1 cellular context compared by ENCODE assay signal in the genomic region with DNA sequence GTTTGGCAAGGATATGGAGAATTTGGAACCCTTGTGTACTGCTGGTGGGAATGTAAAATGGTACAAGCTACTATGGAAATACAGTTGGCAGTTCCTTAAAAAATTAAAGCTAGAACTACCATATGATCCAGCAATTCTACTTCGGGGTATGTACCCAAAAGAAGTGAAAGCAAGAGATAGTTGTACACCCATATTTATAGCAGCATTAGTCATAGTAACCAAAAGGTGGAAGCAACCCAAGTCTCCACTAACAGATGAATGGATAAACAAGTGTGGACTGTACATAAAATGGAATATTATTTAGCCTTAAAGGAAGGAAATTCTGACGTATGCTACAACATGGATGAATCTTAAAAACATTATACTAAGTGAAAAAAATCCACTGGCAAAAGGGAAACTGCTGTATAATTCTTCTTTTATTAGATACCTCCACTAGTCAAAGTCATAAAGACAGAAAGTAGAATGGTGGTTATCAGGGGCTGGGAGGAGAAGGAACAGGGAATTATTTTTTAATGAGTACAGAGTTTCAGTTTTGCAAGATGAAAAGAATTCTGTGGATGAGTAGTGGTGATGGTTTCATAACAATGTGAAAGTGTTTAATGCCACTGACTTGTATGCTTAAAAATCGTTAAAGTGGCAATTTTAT.
A peak's percentile ranks its signal among the peaks of the same experiment; 100 is the strongest.
TF ChIP-seq lines count a peak whose summit lies in the region.

No MANE protein-coding gene starts in this region.

TF ChIP-seq in GM12878, 131 proteins besides CTCF, POLR2A, EP300 and RAD21 (continued from another document and continues in another):
- TF ChIP-seq PRDM15 (CRISPR knock-in tag; IDR thresholded peaks at IDR 0.05) = no peak
- TF ChIP-seq RCOR1 (conservative IDR thresholded peaks at IDR 0.05; ENCODE audit: low read depth, low read length) = no peak
- no peak for TF ChIP-seq CHD1 (IDR thresholded peaks at IDR 0.05; ENCODE audit: low read depth, low read length)
- TF ChIP-seq, protein P1, sequence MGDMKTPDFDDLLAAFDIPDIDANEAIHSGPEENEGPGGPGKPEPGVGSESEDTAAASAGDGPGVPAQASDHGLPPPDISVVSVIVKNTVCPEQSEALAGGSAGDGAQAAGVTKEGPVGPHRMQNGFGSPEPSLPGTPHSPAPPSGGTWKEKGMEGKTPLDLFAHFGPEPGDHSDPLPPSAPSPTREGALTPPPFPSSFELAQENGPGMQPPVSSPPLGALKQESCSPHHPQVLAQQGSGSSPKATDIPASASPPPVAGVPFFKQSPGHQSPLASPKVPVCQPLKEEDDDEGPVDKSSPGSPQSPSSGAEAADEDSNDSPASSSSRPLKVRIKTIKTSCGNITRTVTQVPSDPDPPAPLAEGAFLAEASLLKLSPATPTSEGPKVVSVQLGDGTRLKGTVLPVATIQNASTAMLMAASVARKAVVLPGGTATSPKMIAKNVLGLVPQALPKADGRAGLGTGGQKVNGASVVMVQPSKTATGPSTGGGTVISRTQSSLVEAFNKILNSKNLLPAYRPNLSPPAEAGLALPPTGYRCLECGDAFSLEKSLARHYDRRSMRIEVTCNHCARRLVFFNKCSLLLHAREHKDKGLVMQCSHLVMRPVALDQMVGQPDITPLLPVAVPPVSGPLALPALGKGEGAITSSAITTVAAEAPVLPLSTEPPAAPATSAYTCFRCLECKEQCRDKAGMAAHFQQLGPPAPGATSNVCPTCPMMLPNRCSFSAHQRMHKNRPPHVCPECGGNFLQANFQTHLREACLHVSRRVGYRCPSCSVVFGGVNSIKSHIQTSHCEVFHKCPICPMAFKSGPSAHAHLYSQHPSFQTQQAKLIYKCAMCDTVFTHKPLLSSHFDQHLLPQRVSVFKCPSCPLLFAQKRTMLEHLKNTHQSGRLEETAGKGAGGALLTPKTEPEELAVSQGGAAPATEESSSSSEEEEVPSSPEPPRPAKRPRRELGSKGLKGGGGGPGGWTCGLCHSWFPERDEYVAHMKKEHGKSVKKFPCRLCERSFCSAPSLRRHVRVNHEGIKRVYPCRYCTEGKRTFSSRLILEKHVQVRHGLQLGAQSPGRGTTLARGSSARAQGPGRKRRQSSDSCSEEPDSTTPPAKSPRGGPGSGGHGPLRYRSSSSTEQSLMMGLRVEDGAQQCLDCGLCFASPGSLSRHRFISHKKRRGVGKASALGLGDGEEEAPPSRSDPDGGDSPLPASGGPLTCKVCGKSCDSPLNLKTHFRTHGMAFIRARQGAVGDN (IDR thresholded peaks at IDR 0.05) = no peak
- no peak for TF ChIP-seq TCF12 (IDR thresholded peaks at IDR 0.05; ENCODE audit: low read depth, low read length)
- TF ChIP-seq SREBF1 (IDR thresholded peaks at IDR 0.05; ENCODE audit: low read length) = no peak
- no peak for TF ChIP-seq ZSCAN29 (IDR thresholded peaks at IDR 0.05)
- TF ChIP-seq CREB1 (IDR thresholded peaks at IDR 0.05; ENCODE audit: low read depth) = no peak
- no peak for TF ChIP-seq POLR2AphosphoS2 (IDR thresholded peaks at IDR 0.05; ENCODE audit: low read depth, low read length)
- TF ChIP-seq ZZZ3 (IDR thresholded peaks at IDR 0.05; ENCODE audit: control insufficient read depth, insufficient read length, low read depth) = no peak
- TF ChIP-seq TARDBP (IDR thresholded peaks at IDR 0.05; ENCODE audit: borderline replicate concordance) = no peak
- no peak for TF ChIP-seq TAF1 (IDR thresholded peaks at IDR 0.05; ENCODE audit: borderline replicate concordance, low read depth, low read length)
- peak; percentile 30; the same call in 1 of the 2 replicates for TF ChIP-seq RUNX3 (IDR thresholded peaks at IDR 0.05; ENCODE audit: low read length)
- TF ChIP-seq SPI1 (IDR thresholded peaks at IDR 0.05; ENCODE audit: borderline replicate concordance, insufficient read depth, low read depth, low read length) = peak; percentile 33; the same call in 1 of the 2 replicates
- no peak for TF ChIP-seq KAT2A (conservative IDR thresholded peaks at IDR 0.05; ENCODE audit: control insufficient read depth, low read depth, low read length)
- no peak for TF ChIP-seq MYB (IDR thresholded peaks at IDR 0.05; ENCODE audit: borderline replicate concordance, low read depth, low read length)
- no peak for TF ChIP-seq BACH1 (IDR thresholded peaks at IDR 0.05; ENCODE audit: borderline replicate concordance)
- no peak for TF ChIP-seq SREBF2 (IDR thresholded peaks at IDR 0.05; ENCODE audit: low read length)
- no peak for TF ChIP-seq GABPA (IDR thresholded peaks at IDR 0.05; ENCODE audit: low read depth)
- no peak for TF ChIP-seq ZNF622 (IDR thresholded peaks at IDR 0.05)
- TF ChIP-seq ATF7 (IDR thresholded peaks at IDR 0.05; ENCODE audit: low read depth) = 0 out of 2 replicates have a peak, but pooled peaks have one; percentile 46
- TF ChIP-seq SIN3A (IDR thresholded peaks at IDR 0.05; ENCODE audit: low read depth, low read length) = no peak
- TF ChIP-seq IRF4 (IDR thresholded peaks at IDR 0.05; ENCODE audit: low read depth, low read length) = no peak
- TF ChIP-seq NR2F1 (conservative IDR thresholded peaks at IDR 0.05) = 0 out of 2 replicates have a peak, but pooled peaks have one; percentile 16
- TF ChIP-seq ASH2L (IDR thresholded peaks at IDR 0.05; ENCODE audit: borderline replicate concordance, low read depth) = no peak
- TF ChIP-seq RBBP5 (conservative IDR thresholded peaks at IDR 0.05) = no peak
- TF ChIP-seq, protein P2, sequence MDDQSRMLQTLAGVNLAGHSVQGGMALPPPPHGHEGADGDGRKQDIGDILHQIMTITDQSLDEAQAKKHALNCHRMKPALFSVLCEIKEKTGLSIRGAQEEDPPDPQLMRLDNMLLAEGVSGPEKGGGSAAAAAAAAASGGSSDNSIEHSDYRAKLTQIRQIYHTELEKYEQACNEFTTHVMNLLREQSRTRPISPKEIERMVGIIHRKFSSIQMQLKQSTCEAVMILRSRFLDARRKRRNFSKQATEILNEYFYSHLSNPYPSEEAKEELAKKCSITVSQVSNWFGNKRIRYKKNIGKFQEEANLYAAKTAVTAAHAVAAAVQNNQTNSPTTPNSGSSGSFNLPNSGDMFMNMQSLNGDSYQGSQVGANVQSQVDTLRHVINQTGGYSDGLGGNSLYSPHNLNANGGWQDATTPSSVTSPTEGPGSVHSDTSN (IDR thresholded peaks at IDR 0.05; ENCODE audit: insufficient replicate concordance, low read depth, low read length) = no peak
- peak; percentile 55; the same call in 1 of the 2 replicates for TF ChIP-seq NFIC (IDR thresholded peaks at IDR 0.05; ENCODE audit: low read depth, low read length)
- TF ChIP-seq E4F1 (IDR thresholded peaks at IDR 0.05; ENCODE audit: borderline replicate concordance, partially characterized antibody) = no peak
- peak; percentile 92 to 95 for TF ChIP-seq IKZF2 (IDR thresholded peaks at IDR 0.05)
- TF ChIP-seq, protein P3, sequence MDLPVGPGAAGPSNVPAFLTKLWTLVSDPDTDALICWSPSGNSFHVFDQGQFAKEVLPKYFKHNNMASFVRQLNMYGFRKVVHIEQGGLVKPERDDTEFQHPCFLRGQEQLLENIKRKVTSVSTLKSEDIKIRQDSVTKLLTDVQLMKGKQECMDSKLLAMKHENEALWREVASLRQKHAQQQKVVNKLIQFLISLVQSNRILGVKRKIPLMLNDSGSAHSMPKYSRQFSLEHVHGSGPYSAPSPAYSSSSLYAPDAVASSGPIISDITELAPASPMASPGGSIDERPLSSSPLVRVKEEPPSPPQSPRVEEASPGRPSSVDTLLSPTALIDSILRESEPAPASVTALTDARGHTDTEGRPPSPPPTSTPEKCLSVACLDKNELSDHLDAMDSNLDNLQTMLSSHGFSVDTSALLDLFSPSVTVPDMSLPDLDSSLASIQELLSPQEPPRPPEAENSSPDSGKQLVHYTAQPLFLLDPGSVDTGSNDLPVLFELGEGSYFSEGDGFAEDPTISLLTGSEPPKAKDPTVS (IDR thresholded peaks at IDR 0.05; ENCODE audit: low read depth, low read length) = no peak
- no peak for TF ChIP-seq PML (IDR thresholded peaks at IDR 0.05; ENCODE audit: low read length)
- TF ChIP-seq, protein P4, sequence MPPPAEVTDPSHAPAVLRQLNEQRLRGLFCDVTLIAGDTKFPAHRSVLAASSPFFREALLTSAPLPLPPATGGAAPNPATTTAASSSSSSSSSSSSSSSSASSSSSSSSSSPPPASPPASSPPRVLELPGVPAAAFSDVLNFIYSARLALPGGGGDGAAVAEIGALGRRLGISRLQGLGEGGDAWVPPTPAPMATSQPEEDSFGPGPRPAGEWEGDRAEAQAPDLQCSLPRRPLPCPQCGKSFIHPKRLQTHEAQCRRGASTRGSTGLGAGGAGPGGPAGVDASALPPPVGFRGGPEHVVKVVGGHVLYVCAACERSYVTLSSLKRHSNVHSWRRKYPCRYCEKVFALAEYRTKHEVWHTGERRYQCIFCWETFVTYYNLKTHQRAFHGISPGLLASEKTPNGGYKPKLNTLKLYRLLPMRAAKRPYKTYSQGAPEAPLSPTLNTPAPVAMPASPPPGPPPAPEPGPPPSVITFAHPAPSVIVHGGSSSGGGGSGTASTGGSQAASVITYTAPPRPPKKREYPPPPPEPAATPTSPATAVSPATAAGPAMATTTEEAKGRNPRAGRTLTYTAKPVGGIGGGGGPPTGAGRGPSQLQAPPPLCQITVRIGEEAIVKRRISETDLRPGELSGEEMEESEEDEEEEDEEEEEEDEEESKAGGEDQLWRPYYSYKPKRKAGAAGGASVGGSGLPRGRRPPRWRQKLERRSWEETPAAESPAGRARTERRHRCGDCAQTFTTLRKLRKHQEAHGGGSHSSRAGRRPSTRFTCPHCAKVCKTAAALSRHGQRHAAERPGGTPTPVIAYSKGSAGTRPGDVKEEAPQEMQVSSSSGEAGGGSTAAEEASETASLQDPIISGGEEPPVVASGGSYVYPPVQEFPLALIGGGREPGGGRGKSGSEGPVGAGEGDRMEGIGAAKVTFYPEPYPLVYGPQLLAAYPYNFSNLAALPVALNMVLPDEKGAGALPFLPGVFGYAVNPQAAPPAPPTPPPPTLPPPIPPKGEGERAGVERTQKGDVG (CRISPR knock-in tag; IDR thresholded peaks at IDR 0.05) = no peak
- no peak for TF ChIP-seq HDAC6 (IDR thresholded peaks at IDR 0.05; ENCODE audit: unreplicated experiment)
- no peak for TF ChIP-seq RFX5 (IDR thresholded peaks at IDR 0.05; ENCODE audit: low read depth, low read length)
- no peak for TF ChIP-seq KDM1A (IDR thresholded peaks at IDR 0.05; ENCODE audit: borderline replicate concordance)
- TF ChIP-seq, protein P5, sequence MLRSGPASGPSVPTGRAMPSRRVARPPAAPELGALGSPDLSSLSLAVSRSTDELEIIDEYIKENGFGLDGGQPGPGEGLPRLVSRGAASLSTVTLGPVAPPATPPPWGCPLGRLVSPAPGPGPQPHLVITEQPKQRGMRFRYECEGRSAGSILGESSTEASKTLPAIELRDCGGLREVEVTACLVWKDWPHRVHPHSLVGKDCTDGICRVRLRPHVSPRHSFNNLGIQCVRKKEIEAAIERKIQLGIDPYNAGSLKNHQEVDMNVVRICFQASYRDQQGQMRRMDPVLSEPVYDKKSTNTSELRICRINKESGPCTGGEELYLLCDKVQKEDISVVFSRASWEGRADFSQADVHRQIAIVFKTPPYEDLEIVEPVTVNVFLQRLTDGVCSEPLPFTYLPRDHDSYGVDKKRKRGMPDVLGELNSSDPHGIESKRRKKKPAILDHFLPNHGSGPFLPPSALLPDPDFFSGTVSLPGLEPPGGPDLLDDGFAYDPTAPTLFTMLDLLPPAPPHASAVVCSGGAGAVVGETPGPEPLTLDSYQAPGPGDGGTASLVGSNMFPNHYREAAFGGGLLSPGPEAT (IDR thresholded peaks at IDR 0.05; ENCODE audit: low read depth) = peak; percentile 77
- peak; percentile 29; the same call in 1 of the 2 replicates for TF ChIP-seq SMARCA5 (IDR thresholded peaks at IDR 0.05)
